Comparison of ENCODE assay signal across 22 cellular contexts in genomic region chr9:114210691-114211276, GRCh38.
"Had no signal": no experiment of that assay in that cellular context is flagged by ENCODE, and none has a peak within 500 bp of the region (broad histone marks: within the 10 kb centered on the region; RNA-seq: fewer than 3 reads in every experiment).

No MANE protein-coding gene starts in this region.

- ATAC-seq: effector memory CD8-positive, alpha-beta T cell; esophagus mucosa; gastrocnemius medialis; naive thymus-derived CD8-positive, alpha-beta T cell; right cardiac atrium; stimulated activated naive B cell treated with anti-CD40 and anti-IgM and Interleukin-4, amounts not matched to agents 10 μg/mL and 1 μg/mL and 100 μg/mL, for 72 hours had no signal

- H3K27ac Mint-ChIP-seq: effector memory CD8-positive, alpha-beta T cell; naive thymus-derived CD8-positive, alpha-beta T cell; stimulated activated naive B cell treated with anti-CD40 and anti-IgM and Interleukin-4, amounts not matched to agents 10 μg/mL and 1 μg/mL and 100 μg/mL, for 72 hours; stimulated activated naive CD8-positive, alpha-beta T cell treated with anti-CD3 and anti-CD28 coated beads, Interleukin-15, Interleukin-2, amounts not matched to agents 100 ng/mL and 50 ng/mL, for 24 hours had no signal

- H3K9me3 ChIP-seq: gastrocnemius medialis, prostate gland, thoracic aorta, tibial nerve, upper lobe of left lung, uterus had no signal

- H3K27ac ChIP-seq: coronary artery, gastrocnemius medialis, tibial nerve, upper lobe of left lung, uterus had no signal

- H3K4me1 Mint-ChIP-seq: central memory CD8-positive, alpha-beta T cell; naive thymus-derived CD8-positive, alpha-beta T cell; stimulated activated naive B cell treated with anti-CD40 and anti-IgM and Interleukin-4, amounts not matched to agents 10 μg/mL and 1 μg/mL and 100 μg/mL, for 72 hours had no signal

- DNase-seq: dermis blood vessel endothelial cell; effector memory CD8-positive, alpha-beta T cell; foreskin fibroblast; gastrocnemius medialis; head of caudate nucleus; mammary epithelial cell; mesendoderm; naive thymus-derived CD8-positive, alpha-beta T cell; right cardiac atrium; small intestine; stimulated activated CD4-positive, alpha-beta T cell treated with anti-CD3 and anti-CD28 coated beads, Interleukin-15, amount 100 ng/mL, for 24 hours; stimulated activated CD4-positive, alpha-beta T cell treated with anti-CD3 and anti-CD28 coated beads, Interleukin-2, amount 100 ng/mL, for 48 hours; stimulated activated naive B cell treated with anti-CD40 and anti-IgM and Interleukin-4, amounts not matched to agents 10 μg/mL and 1 μg/mL and 100 μg/mL, for 72 hours; uterus had no signal

- H3K27me3 ChIP-seq: gastrocnemius medialis, tibial nerve, upper lobe of left lung, uterus had no signal

- H3K36me3 Mint-ChIP-seq: naive thymus-derived CD8-positive, alpha-beta T cell; stimulated activated naive B cell treated with anti-CD40 and anti-IgM and Interleukin-4, amounts not matched to agents 10 μg/mL and 1 μg/mL and 100 μg/mL, for 72 hours had no signal

- H3K4me3 ChIP-seq: coronary artery, gastrocnemius medialis, prostate gland, thoracic aorta, tibial nerve, upper lobe of left lung, uterus had no signal

- H3K9me3 Mint-ChIP-seq: central memory CD8-positive, alpha-beta T cell; effector memory CD8-positive, alpha-beta T cell; naive thymus-derived CD8-positive, alpha-beta T cell; stimulated activated naive B cell treated with anti-CD40 and anti-IgM and Interleukin-4, amounts not matched to agents 10 μg/mL and 1 μg/mL and 100 μg/mL, for 72 hours; stimulated activated naive CD8-positive, alpha-beta T cell treated with anti-CD3 and anti-CD28 coated beads, Interleukin-15, Interleukin-2, amounts not matched to agents 100 ng/mL and 50 ng/mL, for 24 hours had no signal

- H3K27me3 Mint-ChIP-seq: stimulated activated naive CD8-positive, alpha-beta T cell treated with anti-CD3 and anti-CD28 coated beads, Interleukin-15, Interleukin-2, amounts not matched to agents 100 ng/mL and 50 ng/mL, for 24 hours had no signal

- H3K36me3 ChIP-seq: gastrocnemius medialis, prostate gland, upper lobe of left lung, uterus had no signal

- H3K4me3 Mint-ChIP-seq: central memory CD8-positive, alpha-beta T cell; effector memory CD8-positive, alpha-beta T cell; naive thymus-derived CD8-positive, alpha-beta T cell; stimulated activated naive B cell treated with anti-CD40 and anti-IgM and Interleukin-4, amounts not matched to agents 10 μg/mL and 1 μg/mL and 100 μg/mL, for 72 hours; stimulated activated naive CD8-positive, alpha-beta T cell treated with anti-CD3 and anti-CD28 coated beads, Interleukin-15, Interleukin-2, amounts not matched to agents 100 ng/mL and 50 ng/mL, for 24 hours had no signal
